In genomic region chr6:149082320-149082719, GRCh38 we compare ENCODE assay signal across 8 cellular contexts.
DNase-seq lines count a peak whose midpoint lies in the region; ATAC-seq and TF ChIP-seq lines count a peak whose summit lies in the region.

No MANE protein-coding gene starts in this region.

- peak overlapping the region; percentile 82 for H3K4me3 Mint-ChIP-seq in activated T-helper 17 cell treated with anti-CD3 and anti-CD28 coated beads, Interleukin-2, amount 50 U/mL, for 72 hours

- peaks cover 52% of the 10 kb centered on the region for H3K4me1 Mint-ChIP-seq in activated T-helper 17 cell treated with anti-CD3 and anti-CD28 coated beads, Interleukin-2, amount 50 U/mL, for 72 hours

- H3K27me3 Mint-ChIP-seq in activated T-helper 17 cell treated with anti-CD3 and anti-CD28 coated beads, Interleukin-2, amount 50 U/mL, for 72 hours = no peaks in the 10 kb centered on the region

- CTCF ChIA-PET in RWPE1 (lab: Yijun Ruan, JAX) = interaction anchor here (0.5 to 1.1 kb wide), 4 partner anchors 54 to 437 kb away, joined by 3 to 11 read pairs (median 5); no protein-coding TSS in a partner anchor

- H3K36me3 ChIP-seq in tibial artery = no peaks in the 10 kb centered on the region

- H3K27ac Mint-ChIP-seq in activated T-helper 17 cell treated with anti-CD3 and anti-CD28 coated beads, Interleukin-2, amount 50 U/mL, for 72 hours = peak overlapping the region; percentile 95

- H3K27me3 ChIP-seq in tibial artery = peaks cover 0 to 5% of the 10 kb centered on the region in 2 donors

- H3K4me1 ChIP-seq in tibial artery = peaks cover 0 to 22% (median 10%) of the 10 kb centered on the region in 4 donors

- no peaks in the 10 kb centered on the region for H3K9me3 Mint-ChIP-seq in activated T-helper 17 cell treated with anti-CD3 and anti-CD28 coated beads, Interleukin-2, amount 50 U/mL, for 72 hours

- TF ChIP-seq CTCF in RWPE1 (conservative IDR thresholded peaks at IDR 0.05; ENCODE audit: low read depth) (peak; percentile 72), fibroblast of villous mesenchyme (IDR thresholded peaks at IDR 0.05; ENCODE audit: insufficient read depth, low read depth, low read length) (peak; percentile 74), tibial artery (IDR thresholded peaks at IDR 0.05) (peak; percentile 62 to 70)

- DNase-seq in COR-L47 (lab: John Stamatoyannopoulos, UW) (peak; percentile 48), LoVo (ENCODE audit: low spot score) (peak; percentile 66), RWPE1 (ENCODE audit: low spot score) (peak; percentile 68), fibroblast of villous mesenchyme (ENCODE audit: low read depth) (peak; percentile 80), occipital lobe (lab: John Stamatoyannopoulos, UW) (peak; percentile 52), tibial artery (peak; percentile 80 to 83)

- H3K36me3 Mint-ChIP-seq in activated T-helper 17 cell treated with anti-CD3 and anti-CD28 coated beads, Interleukin-2, amount 50 U/mL, for 72 hours (ENCODE audit: low read depth) = peaks cover 4% of the 10 kb centered on the region

- no peaks in the 10 kb centered on the region for H3K9me3 ChIP-seq in tibial artery

- ATAC-seq in GM21515 (IDR thresholded peaks at IDR 0.05; ENCODE audit: unreplicated experiment) = peak; percentile 77
- ATAC-seq in activated T-helper 17 cell treated with anti-CD3 and anti-CD28 coated beads, Interleukin-2, amount 50 U/mL, for 72 hours (replicated peaks) = peak; percentile 65

- H3K27ac ChIP-seq in RWPE1 = no peak overlapping the region
- H3K27ac ChIP-seq in tibial artery = no peak overlapping the region

- intact Hi-C loops in tibial artery (cut with DNase I; ENCODE audit: low total_unique reads) = loop anchor here (5.0 to 10.0 kb wide), 2 partner anchors 350 to 442 kb away; no protein-coding TSS in a partner anchor

- POLR2A ChIA-PET in RWPE1 (lab: Yijun Ruan, JAX; ENCODE audit: low non-redundant PET) = no interaction called here

- H3K4me3 ChIP-seq in fibroblast of villous mesenchyme (ENCODE audit: low read depth, low read length) = no peak overlapping the region
- H3K4me3 ChIP-seq in tibial artery = no peak overlapping the region
